In the genomic region with DNA sequence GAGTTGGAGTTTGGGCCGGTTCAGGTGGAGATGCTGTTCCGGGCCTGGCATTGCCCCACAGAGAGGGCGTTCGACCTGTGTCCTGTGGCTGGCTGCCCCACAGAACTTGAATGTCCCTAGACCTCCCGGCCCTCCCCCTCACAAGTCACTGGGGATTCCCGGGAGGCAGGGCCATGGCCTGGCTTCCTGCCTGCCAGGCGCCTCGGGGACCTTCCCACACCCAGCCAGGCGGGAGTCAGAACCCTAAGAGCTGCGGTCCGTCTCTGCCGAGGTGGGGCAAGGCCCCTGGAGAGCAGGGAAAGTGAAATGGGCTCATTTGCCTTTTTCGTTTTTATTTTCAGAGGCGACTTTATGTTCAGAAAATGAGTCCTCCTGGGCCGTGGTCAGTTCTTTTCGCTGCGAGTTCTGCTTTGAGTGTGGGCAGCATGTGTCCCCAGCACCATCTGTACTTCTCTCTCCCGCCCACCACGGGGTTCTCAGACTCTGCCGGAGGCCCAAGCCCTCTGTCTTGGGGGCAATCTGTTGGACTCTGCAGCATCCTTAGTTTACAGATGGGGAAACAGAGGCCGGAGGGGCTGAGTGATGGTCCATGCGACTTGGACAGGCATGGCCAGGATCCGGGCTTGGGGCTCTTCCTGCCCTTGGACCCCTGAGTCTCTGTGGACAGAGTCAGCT, we compare ENCODE assay signal across 1 cellular context.
TF ChIP-seq lines count a peak whose summit lies in the region.

No MANE protein-coding gene starts in this region.

TF ChIP-seq in GM12878, 131 proteins besides CTCF, POLR2A, EP300 and RAD21 (continues in another document):
- TF ChIP-seq, protein P1, sequence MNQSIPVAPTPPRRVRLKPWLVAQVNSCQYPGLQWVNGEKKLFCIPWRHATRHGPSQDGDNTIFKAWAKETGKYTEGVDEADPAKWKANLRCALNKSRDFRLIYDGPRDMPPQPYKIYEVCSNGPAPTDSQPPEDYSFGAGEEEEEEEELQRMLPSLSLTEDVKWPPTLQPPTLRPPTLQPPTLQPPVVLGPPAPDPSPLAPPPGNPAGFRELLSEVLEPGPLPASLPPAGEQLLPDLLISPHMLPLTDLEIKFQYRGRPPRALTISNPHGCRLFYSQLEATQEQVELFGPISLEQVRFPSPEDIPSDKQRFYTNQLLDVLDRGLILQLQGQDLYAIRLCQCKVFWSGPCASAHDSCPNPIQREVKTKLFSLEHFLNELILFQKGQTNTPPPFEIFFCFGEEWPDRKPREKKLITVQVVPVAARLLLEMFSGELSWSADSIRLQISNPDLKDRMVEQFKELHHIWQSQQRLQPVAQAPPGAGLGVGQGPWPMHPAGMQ (IDR thresholded peaks at IDR 0.05; ENCODE audit: borderline replicate concordance) = no peak
- TF ChIP-seq TCF12 (IDR thresholded peaks at IDR 0.05; ENCODE audit: low read depth, low read length) (peak; percentile 44; the same call in 1 of the 2 replicates), NRF1 (conservative IDR thresholded peaks at IDR 0.05; ENCODE audit: low read depth, low read length) (no peak), RBBP5 (conservative IDR thresholded peaks at IDR 0.05) (no peak), SMC3 (IDR thresholded peaks at IDR 0.05; ENCODE audit: borderline replicate concordance, low read length) (no peak; the same call in 1 of the 2 replicates), HDAC2 (IDR thresholded peaks at IDR 0.05) (no peak), BHLHE40 (IDR thresholded peaks at IDR 0.05; ENCODE audit: borderline replicate concordance in 1 of 2, low read depth in 2 of 2, low read length in 1 of 2) (peak; percentile 79 to 82), NBN (IDR thresholded peaks at IDR 0.05) (peak; percentile 48; the same call in 1 of the 2 replicates), POLR2AphosphoS2 (IDR thresholded peaks at IDR 0.05; ENCODE audit: low read depth, low read length) (no peak), JUND (IDR thresholded peaks at IDR 0.05; ENCODE audit: low read depth, low read length) (no peak), NR2C2 (IDR thresholded peaks at IDR 0.05; ENCODE audit: borderline replicate concordance, control insufficient read depth, insufficient read length, low read depth) (no peak), CEBPB (IDR thresholded peaks at IDR 0.05; ENCODE audit: borderline replicate concordance in 1 of 2, low read depth in 2 of 2, low read length in 2 of 2) (no peak), CBX5 (IDR thresholded peaks at IDR 0.05; ENCODE audit: low read depth) (no peak), ZNF622 (IDR thresholded peaks at IDR 0.05) (no peak), IRF4 (IDR thresholded peaks at IDR 0.05; ENCODE audit: low read depth, low read length) (peak; percentile 68), NFIC (IDR thresholded peaks at IDR 0.05; ENCODE audit: low read depth, low read length) (no peak), YY1 (IDR thresholded peaks at IDR 0.05; ENCODE audit: low read depth, low read length) (no peak), MYB (IDR thresholded peaks at IDR 0.05; ENCODE audit: borderline replicate concordance, low read depth, low read length) (no peak), SUZ12 (IDR thresholded peaks at IDR 0.05; ENCODE audit: unreplicated experiment) (no peak), ETV6 (conservative IDR thresholded peaks at IDR 0.05 in 1 of 2, IDR thresholded peaks at IDR 0.05 in 1 of 2; ENCODE audit: borderline replicate concordance in 1 of 2, low read depth in 1 of 2) (peak in 1 of 2 experiments; percentile 43; a peak in 1 of 4 replicates), ESRRA (IDR thresholded peaks at IDR 0.05; ENCODE audit: low read length) (no peak), CBFB (IDR thresholded peaks at IDR 0.05; ENCODE audit: low read depth) (peak; percentile 58; the same call in 1 of the 2 replicates), BCL11A (IDR thresholded peaks at IDR 0.05; ENCODE audit: low read depth, low read length) (peak; percentile 49), MEF2B (IDR thresholded peaks at IDR 0.05; ENCODE audit: partially characterized antibody, poor library complexity, severe bottlenecking) (peak; percentile 90)
- TF ChIP-seq, protein P2, sequence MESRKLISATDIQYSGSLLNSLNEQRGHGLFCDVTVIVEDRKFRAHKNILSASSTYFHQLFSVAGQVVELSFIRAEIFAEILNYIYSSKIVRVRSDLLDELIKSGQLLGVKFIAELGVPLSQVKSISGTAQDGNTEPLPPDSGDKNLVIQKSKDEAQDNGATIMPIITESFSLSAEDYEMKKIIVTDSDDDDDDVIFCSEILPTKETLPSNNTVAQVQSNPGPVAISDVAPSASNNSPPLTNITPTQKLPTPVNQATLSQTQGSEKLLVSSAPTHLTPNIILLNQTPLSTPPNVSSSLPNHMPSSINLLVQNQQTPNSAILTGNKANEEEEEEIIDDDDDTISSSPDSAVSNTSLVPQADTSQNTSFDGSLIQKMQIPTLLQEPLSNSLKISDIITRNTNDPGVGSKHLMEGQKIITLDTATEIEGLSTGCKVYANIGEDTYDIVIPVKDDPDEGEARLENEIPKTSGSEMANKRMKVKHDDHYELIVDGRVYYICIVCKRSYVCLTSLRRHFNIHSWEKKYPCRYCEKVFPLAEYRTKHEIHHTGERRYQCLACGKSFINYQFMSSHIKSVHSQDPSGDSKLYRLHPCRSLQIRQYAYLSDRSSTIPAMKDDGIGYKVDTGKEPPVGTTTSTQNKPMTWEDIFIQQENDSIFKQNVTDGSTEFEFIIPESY (IDR thresholded peaks at IDR 0.05) = no peak
- TF ChIP-seq, protein P3, sequence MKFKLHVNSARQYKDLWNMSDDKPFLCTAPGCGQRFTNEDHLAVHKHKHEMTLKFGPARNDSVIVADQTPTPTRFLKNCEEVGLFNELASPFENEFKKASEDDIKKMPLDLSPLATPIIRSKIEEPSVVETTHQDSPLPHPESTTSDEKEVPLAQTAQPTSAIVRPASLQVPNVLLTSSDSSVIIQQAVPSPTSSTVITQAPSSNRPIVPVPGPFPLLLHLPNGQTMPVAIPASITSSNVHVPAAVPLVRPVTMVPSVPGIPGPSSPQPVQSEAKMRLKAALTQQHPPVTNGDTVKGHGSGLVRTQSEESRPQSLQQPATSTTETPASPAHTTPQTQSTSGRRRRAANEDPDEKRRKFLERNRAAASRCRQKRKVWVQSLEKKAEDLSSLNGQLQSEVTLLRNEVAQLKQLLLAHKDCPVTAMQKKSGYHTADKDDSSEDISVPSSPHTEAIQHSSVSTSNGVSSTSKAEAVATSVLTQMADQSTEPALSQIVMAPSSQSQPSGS (IDR thresholded peaks at IDR 0.05; ENCODE audit: low read length) = no peak
- TF ChIP-seq, protein P4, sequence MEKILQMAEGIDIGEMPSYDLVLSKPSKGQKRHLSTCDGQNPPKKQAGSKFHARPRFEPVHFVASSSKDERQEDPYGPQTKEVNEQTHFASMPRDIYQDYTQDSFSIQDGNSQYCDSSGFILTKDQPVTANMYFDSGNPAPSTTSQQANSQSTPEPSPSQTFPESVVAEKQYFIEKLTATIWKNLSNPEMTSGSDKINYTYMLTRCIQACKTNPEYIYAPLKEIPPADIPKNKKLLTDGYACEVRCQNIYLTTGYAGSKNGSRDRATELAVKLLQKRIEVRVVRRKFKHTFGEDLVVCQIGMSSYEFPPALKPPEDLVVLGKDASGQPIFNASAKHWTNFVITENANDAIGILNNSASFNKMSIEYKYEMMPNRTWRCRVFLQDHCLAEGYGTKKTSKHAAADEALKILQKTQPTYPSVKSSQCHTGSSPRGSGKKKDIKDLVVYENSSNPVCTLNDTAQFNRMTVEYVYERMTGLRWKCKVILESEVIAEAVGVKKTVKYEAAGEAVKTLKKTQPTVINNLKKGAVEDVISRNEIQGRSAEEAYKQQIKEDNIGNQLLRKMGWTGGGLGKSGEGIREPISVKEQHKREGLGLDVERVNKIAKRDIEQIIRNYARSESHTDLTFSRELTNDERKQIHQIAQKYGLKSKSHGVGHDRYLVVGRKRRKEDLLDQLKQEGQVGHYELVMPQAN (conservative IDR thresholded peaks at IDR 0.05) = 0 out of 2 replicates have a peak, but pooled peaks have one; percentile 24
- TF ChIP-seq, protein P5, sequence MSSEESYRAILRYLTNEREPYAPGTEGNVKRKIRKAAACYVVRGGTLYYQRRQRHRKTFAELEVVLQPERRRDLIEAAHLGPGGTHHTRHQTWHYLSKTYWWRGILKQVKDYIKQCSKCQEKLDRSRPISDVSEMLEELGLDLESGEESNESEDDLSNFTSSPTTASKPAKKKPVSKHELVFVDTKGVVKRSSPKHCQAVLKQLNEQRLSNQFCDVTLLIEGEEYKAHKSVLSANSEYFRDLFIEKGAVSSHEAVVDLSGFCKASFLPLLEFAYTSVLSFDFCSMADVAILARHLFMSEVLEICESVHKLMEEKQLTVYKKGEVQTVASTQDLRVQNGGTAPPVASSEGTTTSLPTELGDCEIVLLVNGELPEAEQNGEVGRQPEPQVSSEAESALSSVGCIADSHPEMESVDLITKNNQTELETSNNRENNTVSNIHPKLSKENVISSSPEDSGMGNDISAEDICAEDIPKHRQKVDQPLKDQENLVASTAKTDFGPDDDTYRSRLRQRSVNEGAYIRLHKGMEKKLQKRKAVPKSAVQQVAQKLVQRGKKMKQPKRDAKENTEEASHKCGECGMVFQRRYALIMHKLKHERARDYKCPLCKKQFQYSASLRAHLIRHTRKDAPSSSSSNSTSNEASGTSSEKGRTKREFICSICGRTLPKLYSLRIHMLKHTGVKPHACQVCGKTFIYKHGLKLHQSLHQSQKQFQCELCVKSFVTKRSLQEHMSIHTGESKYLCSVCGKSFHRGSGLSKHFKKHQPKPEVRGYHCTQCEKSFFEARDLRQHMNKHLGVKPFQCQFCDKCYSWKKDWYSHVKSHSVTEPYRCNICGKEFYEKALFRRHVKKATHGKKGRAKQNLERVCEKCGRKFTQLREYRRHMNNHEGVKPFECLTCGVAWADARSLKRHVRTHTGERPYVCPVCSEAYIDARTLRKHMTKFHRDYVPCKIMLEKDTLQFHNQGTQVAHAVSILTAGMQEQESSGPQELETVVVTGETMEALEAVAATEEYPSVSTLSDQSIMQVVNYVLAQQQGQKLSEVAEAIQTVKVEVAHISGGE (CRISPR knock-in tag; IDR thresholded peaks at IDR 0.05) = no peak
- TF ChIP-seq, protein P6, sequence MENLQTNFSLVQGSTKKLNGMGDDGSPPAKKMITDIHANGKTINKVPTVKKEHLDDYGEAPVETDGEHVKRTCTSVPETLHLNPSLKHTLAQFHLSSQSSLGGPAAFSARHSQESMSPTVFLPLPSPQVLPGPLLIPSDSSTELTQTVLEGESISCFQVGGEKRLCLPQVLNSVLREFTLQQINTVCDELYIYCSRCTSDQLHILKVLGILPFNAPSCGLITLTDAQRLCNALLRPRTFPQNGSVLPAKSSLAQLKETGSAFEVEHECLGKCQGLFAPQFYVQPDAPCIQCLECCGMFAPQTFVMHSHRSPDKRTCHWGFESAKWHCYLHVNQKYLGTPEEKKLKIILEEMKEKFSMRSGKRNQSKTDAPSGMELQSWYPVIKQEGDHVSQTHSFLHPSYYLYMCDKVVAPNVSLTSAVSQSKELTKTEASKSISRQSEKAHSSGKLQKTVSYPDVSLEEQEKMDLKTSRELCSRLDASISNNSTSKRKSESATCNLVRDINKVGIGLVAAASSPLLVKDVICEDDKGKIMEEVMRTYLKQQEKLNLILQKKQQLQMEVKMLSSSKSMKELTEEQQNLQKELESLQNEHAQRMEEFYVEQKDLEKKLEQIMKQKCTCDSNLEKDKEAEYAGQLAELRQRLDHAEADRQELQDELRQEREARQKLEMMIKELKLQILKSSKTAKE (IDR thresholded peaks at IDR 0.05; ENCODE audit: low read depth, poor library complexity, severe bottlenecking) = peak; percentile 88
- TF ChIP-seq, protein P7, sequence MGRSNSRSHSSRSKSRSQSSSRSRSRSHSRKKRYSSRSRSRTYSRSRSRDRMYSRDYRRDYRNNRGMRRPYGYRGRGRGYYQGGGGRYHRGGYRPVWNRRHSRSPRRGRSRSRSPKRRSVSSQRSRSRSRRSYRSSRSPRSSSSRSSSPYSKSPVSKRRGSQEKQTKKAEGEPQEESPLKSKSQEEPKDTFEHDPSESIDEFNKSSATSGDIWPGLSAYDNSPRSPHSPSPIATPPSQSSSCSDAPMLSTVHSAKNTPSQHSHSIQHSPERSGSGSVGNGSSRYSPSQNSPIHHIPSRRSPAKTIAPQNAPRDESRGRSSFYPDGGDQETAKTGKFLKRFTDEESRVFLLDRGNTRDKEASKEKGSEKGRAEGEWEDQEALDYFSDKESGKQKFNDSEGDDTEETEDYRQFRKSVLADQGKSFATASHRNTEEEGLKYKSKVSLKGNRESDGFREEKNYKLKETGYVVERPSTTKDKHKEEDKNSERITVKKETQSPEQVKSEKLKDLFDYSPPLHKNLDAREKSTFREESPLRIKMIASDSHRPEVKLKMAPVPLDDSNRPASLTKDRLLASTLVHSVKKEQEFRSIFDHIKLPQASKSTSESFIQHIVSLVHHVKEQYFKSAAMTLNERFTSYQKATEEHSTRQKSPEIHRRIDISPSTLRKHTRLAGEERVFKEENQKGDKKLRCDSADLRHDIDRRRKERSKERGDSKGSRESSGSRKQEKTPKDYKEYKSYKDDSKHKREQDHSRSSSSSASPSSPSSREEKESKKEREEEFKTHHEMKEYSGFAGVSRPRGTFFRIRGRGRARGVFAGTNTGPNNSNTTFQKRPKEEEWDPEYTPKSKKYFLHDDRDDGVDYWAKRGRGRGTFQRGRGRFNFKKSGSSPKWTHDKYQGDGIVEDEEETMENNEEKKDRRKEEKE (IDR thresholded peaks at IDR 0.05) = no peak
- TF ChIP-seq, protein P8, sequence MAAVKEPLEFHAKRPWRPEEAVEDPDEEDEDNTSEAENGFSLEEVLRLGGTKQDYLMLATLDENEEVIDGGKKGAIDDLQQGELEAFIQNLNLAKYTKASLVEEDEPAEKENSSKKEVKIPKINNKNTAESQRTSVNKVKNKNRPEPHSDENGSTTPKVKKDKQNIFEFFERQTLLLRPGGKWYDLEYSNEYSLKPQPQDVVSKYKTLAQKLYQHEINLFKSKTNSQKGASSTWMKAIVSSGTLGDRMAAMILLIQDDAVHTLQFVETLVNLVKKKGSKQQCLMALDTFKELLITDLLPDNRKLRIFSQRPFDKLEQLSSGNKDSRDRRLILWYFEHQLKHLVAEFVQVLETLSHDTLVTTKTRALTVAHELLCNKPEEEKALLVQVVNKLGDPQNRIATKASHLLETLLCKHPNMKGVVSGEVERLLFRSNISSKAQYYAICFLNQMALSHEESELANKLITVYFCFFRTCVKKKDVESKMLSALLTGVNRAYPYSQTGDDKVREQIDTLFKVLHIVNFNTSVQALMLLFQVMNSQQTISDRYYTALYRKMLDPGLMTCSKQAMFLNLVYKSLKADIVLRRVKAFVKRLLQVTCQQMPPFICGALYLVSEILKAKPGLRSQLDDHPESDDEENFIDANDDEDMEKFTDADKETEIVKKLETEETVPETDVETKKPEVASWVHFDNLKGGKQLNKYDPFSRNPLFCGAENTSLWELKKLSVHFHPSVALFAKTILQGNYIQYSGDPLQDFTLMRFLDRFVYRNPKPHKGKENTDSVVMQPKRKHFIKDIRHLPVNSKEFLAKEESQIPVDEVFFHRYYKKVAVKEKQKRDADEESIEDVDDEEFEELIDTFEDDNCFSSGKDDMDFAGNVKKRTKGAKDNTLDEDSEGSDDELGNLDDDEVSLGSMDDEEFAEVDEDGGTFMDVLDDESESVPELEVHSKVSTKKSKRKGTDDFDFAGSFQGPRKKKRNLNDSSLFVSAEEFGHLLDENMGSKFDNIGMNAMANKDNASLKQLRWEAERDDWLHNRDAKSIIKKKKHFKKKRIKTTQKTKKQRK (IDR thresholded peaks at IDR 0.05; ENCODE audit: low read depth, low read length) = no peak
- TF ChIP-seq, protein P9, sequence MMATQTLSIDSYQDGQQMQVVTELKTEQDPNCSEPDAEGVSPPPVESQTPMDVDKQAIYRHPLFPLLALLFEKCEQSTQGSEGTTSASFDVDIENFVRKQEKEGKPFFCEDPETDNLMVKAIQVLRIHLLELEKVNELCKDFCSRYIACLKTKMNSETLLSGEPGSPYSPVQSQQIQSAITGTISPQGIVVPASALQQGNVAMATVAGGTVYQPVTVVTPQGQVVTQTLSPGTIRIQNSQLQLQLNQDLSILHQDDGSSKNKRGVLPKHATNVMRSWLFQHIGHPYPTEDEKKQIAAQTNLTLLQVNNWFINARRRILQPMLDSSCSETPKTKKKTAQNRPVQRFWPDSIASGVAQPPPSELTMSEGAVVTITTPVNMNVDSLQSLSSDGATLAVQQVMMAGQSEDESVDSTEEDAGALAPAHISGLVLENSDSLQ (IDR thresholded peaks at IDR 0.05) = no peak
- TF ChIP-seq, protein P10, sequence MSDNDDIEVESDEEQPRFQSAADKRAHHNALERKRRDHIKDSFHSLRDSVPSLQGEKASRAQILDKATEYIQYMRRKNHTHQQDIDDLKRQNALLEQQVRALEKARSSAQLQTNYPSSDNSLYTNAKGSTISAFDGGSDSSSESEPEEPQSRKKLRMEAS (IDR thresholded peaks at IDR 0.05; ENCODE audit: low read depth, low read length) = no peak
